Comparison of ENCODE assay signal across 19 cellular contexts in the genomic region with DNA sequence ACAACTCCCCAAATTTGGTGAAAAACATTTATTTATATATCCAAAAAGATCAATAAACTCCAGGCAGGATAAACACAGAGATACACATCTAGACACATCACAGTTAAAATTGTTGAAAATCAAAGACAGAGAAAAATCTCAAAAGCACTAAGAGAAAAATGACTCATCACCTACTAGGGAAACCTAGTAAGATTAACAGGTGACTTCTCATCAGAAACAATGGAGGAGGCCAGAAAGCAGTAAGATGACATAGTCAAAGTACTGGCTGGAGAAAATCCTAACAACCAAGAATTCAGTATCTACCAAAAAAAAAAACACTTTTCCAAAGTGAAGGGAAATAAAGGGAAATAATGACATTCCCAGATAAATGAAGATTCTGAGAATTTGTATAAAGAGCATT. TPM values are rescaled to one million over a fixed set of nuclear protein-coding genes. Genes with fewer than 3 reads are reported as not detected.
DNase-seq lines count a peak whose midpoint lies in the region; ATAC-seq and TF ChIP-seq lines count a peak whose summit lies in the region.
"Had no signal": no experiment of that assay in that cellular context is flagged by ENCODE, and none has a peak within 500 bp of the region (broad histone marks: within the 10 kb centered on the region; RNA-seq: fewer than 3 reads in every experiment).

No MANE protein-coding gene starts in this region.

- intact Hi-C loops in activated CD4-positive, alpha-beta T cell treated with anti-CD3 and anti-CD28 coated beads for 36 hours (cut with DNase I, micrococcal nuclease), result no loop called here
- intact Hi-C loops in IMR-90 (cut with micrococcal nuclease), result no loop called here

- H3K9me1 ChIP-seq in IMR-90 (ENCODE audit: insufficient read depth, low read length), result no peaks in the 10 kb centered on the region

- no peak overlapping the region for H2BK15ac ChIP-seq in IMR-90 (ENCODE audit: low read depth, low read length)

- peaks cover 7% of the 10 kb centered on the region for H3K4me1 Mint-ChIP-seq in activated CD4-positive, alpha-beta T cell treated with anti-CD3 and anti-CD28 coated beads for 36 hours
- no peaks in the 10 kb centered on the region for H3K4me1 Mint-ChIP-seq in activated T-helper 17 cell treated with anti-CD3 and anti-CD28 coated beads, Interleukin-2, amount 50 U/mL, for 72 hours

- no TSS peak for BruUV-seq in IMR-90 (replicated peaks; lab: Mats Ljungman, UMichigan)

- no peak for TF ChIP-seq POLR2A in IMR-90 (IDR thresholded peaks at IDR 0.05; ENCODE audit: low read depth, low read length)

- no peak overlapping the region for H2AK5ac ChIP-seq in IMR-90 (ENCODE audit: low read depth, low read length)

- H2AK9ac ChIP-seq in IMR-90 (replicated peaks; ENCODE audit: low read depth, low read length, poor library complexity), result no peak overlapping the region

- in situ Hi-C loops in IMR-90 (cut with MboI; ENCODE audit: low sequenced_read_pairs), result no loop called here

- H3K4me3 ChIP-seq in IMR-90 (ENCODE audit: insufficient read depth, low read depth, low read length), result no peak overlapping the region

- no peaks in the 10 kb centered on the region for H3K27me3 Mint-ChIP-seq in activated CD4-positive, alpha-beta T cell treated with anti-CD3 and anti-CD28 coated beads for 36 hours
- no peaks in the 10 kb centered on the region for H3K27me3 Mint-ChIP-seq in activated T-helper 17 cell treated with anti-CD3 and anti-CD28 coated beads, Interleukin-2, amount 50 U/mL, for 72 hours
- H3K27me3 Mint-ChIP-seq: CD4-positive, CD25-positive, alpha-beta regulatory T cell had no signal

- H3K27ac Mint-ChIP-seq in activated CD4-positive, alpha-beta T cell treated with anti-CD3 and anti-CD28 coated beads for 36 hours, result no peak overlapping the region
- H3K27ac Mint-ChIP-seq in activated T-helper 17 cell treated with anti-CD3 and anti-CD28 coated beads, Interleukin-2, amount 50 U/mL, for 72 hours, result no peak overlapping the region
- H3K27ac Mint-ChIP-seq: CD4-positive, CD25-positive, alpha-beta regulatory T cell; HFFc6 had no signal

- no peaks in the 10 kb centered on the region for H3K9me3 ChIP-seq in IMR-90 (ENCODE audit: control insufficient read depth, insufficient read depth, low read length)
- H3K9me3 ChIP-seq: BE2C had no signal

- POLR2A ChIA-PET in activated CD4-positive, alpha-beta T cell treated with anti-CD3 and anti-CD28 coated beads for 36 hours (lab: Charles Lee), result no interaction called here
- POLR2A ChIA-PET in IMR-90 (lab: Charles Lee; ENCODE audit: unreplicated experiment), result no interaction called here

- H3K23ac ChIP-seq in IMR-90 (ENCODE audit: low read depth, low read length), result no peak overlapping the region

- H3K4ac ChIP-seq in IMR-90 (ENCODE audit: low read depth, low read length), result no peak overlapping the region

- H3K9ac ChIP-seq in IMR-90 (ENCODE audit: low read depth, low read length), result no peak overlapping the region

- no peaks in the 10 kb centered on the region for H3K4me1 ChIP-seq in IMR-90 (ENCODE audit: control insufficient read depth, insufficient read depth, low read length)
- H3K4me1 ChIP-seq: BE2C had no signal

- H3K36me3 ChIP-seq in IMR-90 (ENCODE audit: control insufficient read depth, insufficient read depth, low read length), result peaks cover 19% of the 10 kb centered on the region
- H3K36me3 ChIP-seq: BE2C had no signal

- dilution Hi-C loops in IMR-90 (cut with HindIII; ENCODE audit: low sequenced_read_pairs, unreplicated experiment), result no loop called here

- H3K27ac ChIP-seq in IMR-90 (ENCODE audit: insufficient read depth, low read length), result no peak overlapping the region
- H3K27ac ChIP-seq: RWPE1 had no signal

- no peak for TF ChIP-seq RAD21 in IMR-90 (IDR thresholded peaks at IDR 0.05; ENCODE audit: low read length)

- peaks cover 37% of the 10 kb centered on the region for H3K36me3 Mint-ChIP-seq in activated CD4-positive, alpha-beta T cell treated with anti-CD3 and anti-CD28 coated beads for 36 hours (ENCODE audit: low read depth)
- H3K36me3 Mint-ChIP-seq in activated T-helper 17 cell treated with anti-CD3 and anti-CD28 coated beads, Interleukin-2, amount 50 U/mL, for 72 hours (ENCODE audit: low read depth), result peaks cover 39% of the 10 kb centered on the region

- no peak overlapping the region for H2BK5ac ChIP-seq in IMR-90 (ENCODE audit: low read depth, low read length, poor library complexity, severe bottlenecking)

- CTCF ChIA-PET in activated CD4-positive, alpha-beta T cell treated with anti-CD3 and anti-CD28 coated beads for 36 hours (lab: Charles Lee), result interaction anchor here (1.0 kb wide), 1 partner anchor 22 kb away, joined by 3 read pairs; no protein-coding TSS in a partner anchor
- CTCF ChIA-PET in IMR-90 (lab: Yijun Ruan, JAX), result no interaction called here

- no peak overlapping the region for H3K4me2 ChIP-seq in IMR-90 (ENCODE audit: low read depth, low read length)

- no peaks in the 10 kb centered on the region for H3K27me3 ChIP-seq in IMR-90 (ENCODE audit: control insufficient read depth, insufficient read depth, low read length)
- H3K27me3 ChIP-seq: BE2C had no signal

- no peak overlapping the region for H4K91ac ChIP-seq in IMR-90 (ENCODE audit: insufficient read depth, low read depth, low read length)

- no peak overlapping the region for H4K5ac ChIP-seq in IMR-90 (ENCODE audit: low read depth, low read length)

- H3K9me3 Mint-ChIP-seq in activated CD4-positive, alpha-beta T cell treated with anti-CD3 and anti-CD28 coated beads for 36 hours (ENCODE audit: low read depth), result peaks cover 6% of the 10 kb centered on the region
- H3K9me3 Mint-ChIP-seq in activated T-helper 17 cell treated with anti-CD3 and anti-CD28 coated beads, Interleukin-2, amount 50 U/mL, for 72 hours, result no peaks in the 10 kb centered on the region
- H3K9me3 Mint-ChIP-seq: HFFc6 had no signal

- no peak overlapping the region for H2BK120ac ChIP-seq in IMR-90 (ENCODE audit: low read depth, low read length)

- no peak overlapping the region for H2BK20ac ChIP-seq in IMR-90 (ENCODE audit: low read depth, low read length)

- ATAC-seq in activated CD4-positive, alpha-beta T cell treated with anti-CD3 and anti-CD28 coated beads for 36 hours, result peak; percentile 19
- no peak for ATAC-seq in IMR-90 (ENCODE audit: low read depth)
- peak; percentile 28 for ATAC-seq in activated T-helper 17 cell treated with anti-CD3 and anti-CD28 coated beads, Interleukin-2, amount 50 U/mL, for 72 hours (replicated peaks)
- ATAC-seq in GM19452 (IDR thresholded peaks at IDR 0.05; ENCODE audit: unreplicated experiment), result no peak
- no peak for ATAC-seq in GM21528 (IDR thresholded peaks at IDR 0.05; ENCODE audit: low FRiP score, unreplicated experiment)
- ATAC-seq: PC-3 had no signal

- H4K20me1 ChIP-seq in IMR-90 (ENCODE audit: insufficient read depth, low read length), result no peaks in the 10 kb centered on the region

- H4K8ac ChIP-seq in IMR-90 (ENCODE audit: low read depth in 2 of 2, low read length in 2 of 2), result no peak overlapping the region

- no peak overlapping the region for H3K14ac ChIP-seq in IMR-90 (replicated peaks; ENCODE audit: low read depth, low read length)

- H3K18ac ChIP-seq in IMR-90 (ENCODE audit: low read depth, low read length), result no peak overlapping the region

- no peak overlapping the region for H3K4me3 Mint-ChIP-seq in activated CD4-positive, alpha-beta T cell treated with anti-CD3 and anti-CD28 coated beads for 36 hours
- H3K4me3 Mint-ChIP-seq in activated T-helper 17 cell treated with anti-CD3 and anti-CD28 coated beads, Interleukin-2, amount 50 U/mL, for 72 hours, result no peak overlapping the region
- H3K4me3 Mint-ChIP-seq: CD4-positive, CD25-positive, alpha-beta regulatory T cell; HFFc6 had no signal

- TF ChIP-seq CTCF in IMR-90 (conservative IDR thresholded peaks at IDR 0.05; ENCODE audit: low read depth, low read length), result no peak

- no peak for DNase-seq in activated CD4-positive, alpha-beta T cell treated with anti-CD3 and anti-CD28 coated beads for 36 hours
- no peak for DNase-seq in activated CD4-positive, alpha-beta T cell treated with anti-CD3 and anti-CD28 coated beads, Interleukin-2, amount 50 U/mL, for 1 hour
- DNase-seq in IMR-90 (peak; percentile 3), kidney tubule cell (ENCODE audit: low spot score) (peak; percentile 18), NCI-H1930 (lab: John Stamatoyannopoulos, UW) (no peak)
- DNase-seq: 8988T; BE2C; CD4-positive, CD25-positive, alpha-beta regulatory T cell; COR-L47; HFFc6; Karpas-422; NCI-H1105; NCI-H1694; NCI-H510A treated with DMSO at 0.1 percent for 48 hours; PC-3 had no signal

- H2AFZ ChIP-seq in IMR-90 (replicated peaks; ENCODE audit: low read length, poor library complexity), result no peak overlapping the region

- no peak overlapping the region for H3K56ac ChIP-seq in IMR-90 (ENCODE audit: extremely low read depth, insufficient read depth, low read length)

- H3K79me1 ChIP-seq in IMR-90 (ENCODE audit: low read depth in 1 of 2, low read length in 2 of 2), result no peaks in the 10 kb centered on the region

TF ChIP-seq in IMR-90, 13 proteins besides CTCF, POLR2A, EP300 and RAD21 (continues in another document):
- no peak for TF ChIP-seq BHLHE40 (IDR thresholded peaks at IDR 0.05; ENCODE audit: low read depth, low read length)
- TF ChIP-seq RCOR1 (IDR thresholded peaks at IDR 0.05; ENCODE audit: insufficient replicate concordance, low read length), result no peak
- TF ChIP-seq MAZ (IDR thresholded peaks at IDR 0.05; ENCODE audit: borderline replicate concordance, low read depth, low read length), result no peak
- no peak for TF ChIP-seq SMC3 (IDR thresholded peaks at IDR 0.05; ENCODE audit: low read depth, low read length)
- TF ChIP-seq, protein P1, sequence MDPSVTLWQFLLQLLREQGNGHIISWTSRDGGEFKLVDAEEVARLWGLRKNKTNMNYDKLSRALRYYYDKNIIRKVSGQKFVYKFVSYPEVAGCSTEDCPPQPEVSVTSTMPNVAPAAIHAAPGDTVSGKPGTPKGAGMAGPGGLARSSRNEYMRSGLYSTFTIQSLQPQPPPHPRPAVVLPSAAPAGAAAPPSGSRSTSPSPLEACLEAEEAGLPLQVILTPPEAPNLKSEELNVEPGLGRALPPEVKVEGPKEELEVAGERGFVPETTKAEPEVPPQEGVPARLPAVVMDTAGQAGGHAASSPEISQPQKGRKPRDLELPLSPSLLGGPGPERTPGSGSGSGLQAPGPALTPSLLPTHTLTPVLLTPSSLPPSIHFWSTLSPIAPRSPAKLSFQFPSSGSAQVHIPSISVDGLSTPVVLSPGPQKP (IDR thresholded peaks at IDR 0.05; ENCODE audit: borderline replicate concordance, low read depth, low read length), result no peak
- no peak for TF ChIP-seq MAFK (IDR thresholded peaks at IDR 0.05; ENCODE audit: low read depth, low read length)
- TF ChIP-seq FOS (IDR thresholded peaks at IDR 0.05; ENCODE audit: low read depth, low read length), result no peak
- no peak for TF ChIP-seq NFE2L2 (IDR thresholded peaks at IDR 0.05; ENCODE audit: low read depth, low read length)
- no peak for TF ChIP-seq RFX5 (IDR thresholded peaks at IDR 0.05; ENCODE audit: low read depth, low read length)

RNA-seq across cellular contexts. Expression of a gene that starts 33.8 kb away (rescaled TPM):
- 10 to 100 TPM; 12.9 to 13.1 TPM for total RNA-seq in activated CD4-positive, alpha-beta T cell treated with anti-CD3 and anti-CD28 coated beads for 36 hours
- 7.8 and 10.8 TPM in 2 replicates for total RNA-seq in IMR-90 (2012; rRNA removed)
- polyA plus RNA-seq in IMR-90 (2012; rRNA removed), result 7.9 and 8.9 TPM in 2 replicates
- polyA plus RNA-seq in IMR-90 (2012; cell fraction: cytosol; rRNA removed), result 1.7 and 6.4 TPM in 2 replicates
- polyA plus RNA-seq in IMR-90 (2012; cell fraction: nucleus; rRNA removed; ENCODE audit: low replicate concordance), result 20.1 and 24.2 TPM in 2 replicates
- total RNA-seq in activated T-helper 17 cell treated with anti-CD3 and anti-CD28 coated beads, Interleukin-2, amount 50 U/mL, for 72 hours, result 1 to 10 TPM; 7.4 to 9.2 TPM

Comparison
In these comparisons a context has a peak if more than half of its experiments do, and no peak if none do; other contexts are left out.
1. ATAC-seq: peak in activated CD4-positive, alpha-beta T cell treated with anti-CD3 and anti-CD28 coated beads for 36 hours (single experiment) and activated T-helper 17 cell treated with anti-CD3 and anti-CD28 coated beads, Interleukin-2, amount 50 U/mL, for 72 hours (single experiment); none in IMR-90 (single experiment), GM19452 (single experiment) and GM21528 (single experiment).
2. DNase-seq: peak in IMR-90 (single experiment) and kidney tubule cell (single experiment); none in activated CD4-positive, alpha-beta T cell treated with anti-CD3 and anti-CD28 coated beads for 36 hours (single experiment), activated CD4-positive, alpha-beta T cell treated with anti-CD3 and anti-CD28 coated beads, Interleukin-2, amount 50 U/mL, for 1 hour (single experiment) and NCI-H1930 (0 of 2).